Comparison of ENCODE assay signal across 23 cellular contexts in genomic region chr11:45648931-45649330, GRCh38.
"Had no signal": no experiment of that assay in that cellular context is flagged by ENCODE, and none has a peak within 500 bp of the region (broad histone marks: within the 10 kb centered on the region; RNA-seq: fewer than 3 reads in every experiment).

No MANE protein-coding gene starts in this region.

- H3K36me3 Mint-ChIP-seq: mesothelial cell of epicardium; naive B cell; stimulated activated memory B cell treated with anti-CD40 and anti-IgM and Interleukin-4, amounts not matched to agents 10 μg/mL and 1 μg/mL and 100 μg/mL, for 72 hours had no signal

- DNase-seq: colonic mucosa; effector CD4-positive, alpha-beta T cell; endodermal cell; gastrocnemius medialis; islet precursor cell; mammary epithelial cell; naive B cell; nucleus accumbens; retina; stimulated activated CD4-positive, alpha-beta T cell treated with anti-CD3 and anti-CD28 coated beads, Interleukin-15, amount 100 ng/mL, for 24 hours; stimulated activated CD4-positive, alpha-beta T cell treated with anti-CD3 and anti-CD28 coated beads, Interleukin-1b, Interleukin-23, amount 100 ng/mL, for 48 hours; stimulated activated CD4-positive, alpha-beta T cell treated with anti-CD3 and anti-CD28 coated beads, Interleukin-4, amount 100 ng/mL, for 24 hours; tibial artery had no signal

- H3K27me3 ChIP-seq: colonic mucosa, gastrocnemius medialis, tibial artery, upper lobe of left lung, vagina had no signal

- H3K79me2 ChIP-seq: parathyroid adenoma had no signal

- H3K9me3 Mint-ChIP-seq: endodermal cell; mesothelial cell of epicardium; stimulated activated memory B cell treated with anti-CD40 and anti-IgM and Interleukin-4, amounts not matched to agents 10 μg/mL and 1 μg/mL and 100 μg/mL, for 72 hours; stimulated activated naive CD8-positive, alpha-beta T cell treated with anti-CD3 and anti-CD28 coated beads, Interleukin-15, Interleukin-2, amounts not matched to agents 100 ng/mL and 50 ng/mL, for 24 hours had no signal

- H3K36me3 ChIP-seq: colonic mucosa, gastrocnemius medialis, prostate gland, vagina had no signal

- H3K4me3 ChIP-seq: colonic mucosa, esophagus muscularis mucosa, gastrocnemius medialis, prostate gland, spleen, tibial artery, upper lobe of left lung, vagina had no signal

- H3K4me1 Mint-ChIP-seq: stimulated activated memory B cell treated with anti-CD40 and anti-IgM and Interleukin-4, amounts not matched to agents 10 μg/mL and 1 μg/mL and 100 μg/mL, for 72 hours had no signal

- H3K4me1 ChIP-seq: colonic mucosa, gastrocnemius medialis, parathyroid adenoma, prostate gland, upper lobe of left lung, vagina had no signal

- H3K9me3 ChIP-seq: colonic mucosa, esophagus muscularis mucosa, gastrocnemius medialis, prostate gland, tibial artery, upper lobe of left lung, vagina had no signal

- H3K27ac Mint-ChIP-seq: endodermal cell; mesothelial cell of epicardium; naive B cell; stimulated activated memory B cell treated with anti-CD40 and anti-IgM and Interleukin-4, amounts not matched to agents 10 μg/mL and 1 μg/mL and 100 μg/mL, for 72 hours; stimulated activated naive CD8-positive, alpha-beta T cell treated with anti-CD3 and anti-CD28 coated beads, Interleukin-15, Interleukin-2, amounts not matched to agents 100 ng/mL and 50 ng/mL, for 24 hours had no signal

- H2AFZ ChIP-seq: parathyroid adenoma had no signal

- H3K27ac ChIP-seq: colonic mucosa, epithelial cell of prostate, esophagus muscularis mucosa, gastrocnemius medialis, parathyroid adenoma, prostate gland, spleen, tibial artery, upper lobe of left lung, vagina had no signal

- H3K9ac ChIP-seq: parathyroid adenoma had no signal

- H3K4me3 Mint-ChIP-seq: endodermal cell; mesothelial cell of epicardium; naive B cell; stimulated activated memory B cell treated with anti-CD40 and anti-IgM and Interleukin-4, amounts not matched to agents 10 μg/mL and 1 μg/mL and 100 μg/mL, for 72 hours; stimulated activated naive CD8-positive, alpha-beta T cell treated with anti-CD3 and anti-CD28 coated beads, Interleukin-15, Interleukin-2, amounts not matched to agents 100 ng/mL and 50 ng/mL, for 24 hours had no signal
